14 cellular contexts compared by ENCODE assay signal in genomic region chr1:110513511-110513910, GRCh38. TPM values are rescaled to one million over a fixed set of nuclear protein-coding genes. Genes with fewer than 3 reads are reported as not detected.
DNase-seq lines count a peak whose midpoint lies in the region; ATAC-seq and TF ChIP-seq lines count a peak whose summit lies in the region.
"Had no signal": no experiment of that assay in that cellular context is flagged by ENCODE, and none has a peak within 500 bp of the region (broad histone marks: within the 10 kb centered on the region; RNA-seq: fewer than 3 reads in every experiment).

No MANE protein-coding gene starts in this region.

- no peaks in the 10 kb centered on the region for H3K9me3 Mint-ChIP-seq in activated CD4-positive, alpha-beta T cell treated with anti-CD3 and anti-CD28 coated beads for 36 hours (ENCODE audit: low read depth)
- H3K9me3 Mint-ChIP-seq in brain = peaks cover 0 to 11% (median 9%) of the 10 kb centered on the region in 5 experiments
- H3K9me3 Mint-ChIP-seq: activated naive CD8-positive, alpha-beta T cell treated with anti-CD3 and anti-CD28 coated beads for 36 hours had no signal

- POLR2A ChIA-PET in activated CD4-positive, alpha-beta T cell treated with anti-CD3 and anti-CD28 coated beads for 36 hours (lab: Charles Lee) = no interaction called here

- H3K4me1 Mint-ChIP-seq in activated CD4-positive, alpha-beta T cell treated with anti-CD3 and anti-CD28 coated beads for 36 hours = no peaks in the 10 kb centered on the region
- peaks cover 11% of the 10 kb centered on the region for H3K4me1 Mint-ChIP-seq in brain
- H3K4me1 Mint-ChIP-seq: activated naive CD8-positive, alpha-beta T cell treated with anti-CD3 and anti-CD28 coated beads for 36 hours had no signal

- peak; percentile 30 for ATAC-seq in activated CD4-positive, alpha-beta T cell treated with anti-CD3 and anti-CD28 coated beads for 36 hours
- no peak for ATAC-seq in HG03097 (IDR thresholded peaks at IDR 0.05; ENCODE audit: low FRiP score, unreplicated experiment)

- no peak overlapping the region for H3K27ac ChIP-seq in tibial nerve
- H3K27ac ChIP-seq: prostate gland, VCaP had no signal

- H3K36me3 ChIP-seq in tibial nerve = no peaks in the 10 kb centered on the region
- H3K36me3 ChIP-seq: prostate gland had no signal

- H3K36me3 Mint-ChIP-seq in activated CD4-positive, alpha-beta T cell treated with anti-CD3 and anti-CD28 coated beads for 36 hours (ENCODE audit: low read depth) = no peaks in the 10 kb centered on the region
- H3K36me3 Mint-ChIP-seq in brain = no peaks in the 10 kb centered on the region
- H3K36me3 Mint-ChIP-seq: activated naive CD8-positive, alpha-beta T cell treated with anti-CD3 and anti-CD28 coated beads for 36 hours had no signal

- H3K9me3 ChIP-seq in tibial nerve = no peaks in the 10 kb centered on the region
- H3K9me3 ChIP-seq: prostate gland had no signal

- TF ChIP-seq EP300 in tibial nerve (IDR thresholded peaks at IDR 0.05) = no peak

- no peak overlapping the region for H3K4me3 ChIP-seq in tibial nerve
- H3K4me3 ChIP-seq: prostate gland had no signal

- no peaks in the 10 kb centered on the region for H3K4me1 ChIP-seq in tibial nerve
- H3K4me1 ChIP-seq: prostate gland had no signal

- CTCF ChIA-PET in activated CD4-positive, alpha-beta T cell treated with anti-CD3 and anti-CD28 coated beads for 36 hours (lab: Charles Lee) = interaction anchor here (0.7 to 3.2 kb wide), 5 partner anchors 10 to 251 kb away, joined by 3 to 17 read pairs (median 4); no protein-coding TSS in a partner anchor

- no peak for DNase-seq in activated CD4-positive, alpha-beta T cell treated with anti-CD3 and anti-CD28 coated beads for 36 hours
- no peak for DNase-seq in activated CD4-positive, alpha-beta T cell treated with anti-CD3 and anti-CD28 coated beads, Interleukin-2, amount 50 U/mL, for 48 hours
- peak; percentile 29 for DNase-seq in NCI-H1694 treated with DMSO at 0.1 percent for 48 hours (lab: John Stamatoyannopoulos, UW)
- peak; percentile 58 for DNase-seq in posterior vena cava (ENCODE audit: low spot score)
- no peak for DNase-seq in activated CD8-positive, alpha-beta memory T cell treated with anti-CD3 and anti-CD28 coated beads for 24 hours
- no peak for DNase-seq in tibial nerve (ENCODE audit: low spot score in 2 of 2)
- DNase-seq: activated naive CD8-positive, alpha-beta T cell treated with anti-CD3 and anti-CD28 coated beads for 36 hours; NCI-H1436 treated with DMSO at 0.1 percent for 48 hours; stimulated activated CD4-positive, alpha-beta T cell treated with anti-CD3 and anti-CD28 coated beads, Interleukin-15, amount 100 ng/mL, for 24 hours had no signal

- peaks cover 5% of the 10 kb centered on the region for H3K27me3 Mint-ChIP-seq in activated CD4-positive, alpha-beta T cell treated with anti-CD3 and anti-CD28 coated beads for 36 hours
- peaks cover 12% of the 10 kb centered on the region for H3K27me3 Mint-ChIP-seq in brain

- intact Hi-C loops in activated CD4-positive, alpha-beta T cell treated with anti-CD3 and anti-CD28 coated beads for 36 hours (cut with DNase I, micrococcal nuclease) = no loop called here
- intact Hi-C loops in posterior vena cava (cut with DNase I) = no loop called here

- no peak overlapping the region for H3K4me3 Mint-ChIP-seq in activated CD4-positive, alpha-beta T cell treated with anti-CD3 and anti-CD28 coated beads for 36 hours
- H3K4me3 Mint-ChIP-seq in brain = no peak overlapping the region
- H3K4me3 Mint-ChIP-seq: activated naive CD8-positive, alpha-beta T cell treated with anti-CD3 and anti-CD28 coated beads for 36 hours had no signal

- TF ChIP-seq POLR2A in tibial nerve (IDR thresholded peaks at IDR 0.05) = no peak

- no peaks in the 10 kb centered on the region for H3K27me3 ChIP-seq in tibial nerve

- no peak overlapping the region for H3K27ac Mint-ChIP-seq in activated CD4-positive, alpha-beta T cell treated with anti-CD3 and anti-CD28 coated beads for 36 hours
- peak overlapping the region in 4 of 5 experiments; percentile 40 to 89 (median 82) for H3K27ac Mint-ChIP-seq in brain
- H3K27ac Mint-ChIP-seq: activated naive CD8-positive, alpha-beta T cell treated with anti-CD3 and anti-CD28 coated beads for 36 hours had no signal

- WGBS in tibial nerve, 2 donors = 53 to 62% methylated on average over 8 of the region's 8 CpGs

- TF ChIP-seq CTCF in brain (conservative IDR thresholded peaks at IDR 0.05) (no peak), tibial nerve (IDR thresholded peaks at IDR 0.05) (no peak)

RNA-seq across cellular contexts. Expression of gene KCNA10, which starts 5.5 kb away (rescaled TPM):
- total RNA-seq in activated CD4-positive, alpha-beta T cell treated with anti-CD3 and anti-CD28 coated beads for 36 hours = not detected
- not detected for polyA plus RNA-seq in brain (ENCODE audit: insufficient read depth, low read depth, low replicate concordance)
- total RNA-seq in posterior vena cava (not detected), tibial nerve (not detected)
- total RNA-seq: activated naive CD8-positive, alpha-beta T cell treated with anti-CD3 and anti-CD28 coated beads for 36 hours; prostate gland; temporal lobe had no signal

Comparison
In these comparisons a context has a peak if more than half of its experiments do, and no peak if none do; other contexts are left out.
1. DNase-seq: peak in NCI-H1694 treated with DMSO at 0.1 percent for 48 hours (single experiment) and posterior vena cava (single experiment); none in activated CD4-positive, alpha-beta T cell treated with anti-CD3 and anti-CD28 coated beads for 36 hours (single experiment), activated CD4-positive, alpha-beta T cell treated with anti-CD3 and anti-CD28 coated beads, Interleukin-2, amount 50 U/mL, for 48 hours (0 of 2), activated CD8-positive, alpha-beta memory T cell treated with anti-CD3 and anti-CD28 coated beads for 24 hours (single experiment) and tibial nerve (0 of 2).